Comparison of ENCODE assay signal across 28 cellular contexts in genomic region chr11:64457416-64458010, GRCh38.
"Had no signal": no experiment of that assay in that cellular context is flagged by ENCODE, and none has a peak within 500 bp of the region (broad histone marks: within the 10 kb centered on the region; RNA-seq: fewer than 3 reads in every experiment).

No MANE protein-coding gene starts in this region.

- DNase-seq: activated B cell treated with CpG ODN at 0.5 μM for 24 hours; activated CD4-positive, alpha-beta T cell treated with anti-CD3 and anti-CD28 coated beads for 1 hour; activated CD4-positive, alpha-beta T cell treated with anti-CD3 and anti-CD28 coated beads, Interleukin-2, amount 10 ng/mL, durations not matched to agents 24 days and 14 days; activated CD8-positive, alpha-beta memory T cell treated with anti-CD3 and anti-CD28 coated beads, Interleukin-2, amount 50 U/mL, for 4 hours; activated CD8-positive, alpha-beta T cell treated with anti-CD3 and anti-CD28 coated beads for 36 hours; activated naive CD4-positive, alpha-beta T cell; activated T-cell treated with anti-CD3 and anti-CD28 coated beads, Interleukin-2, amount 50 U/mL, for 72 hours; body of pancreas; Kasumi-1; KBM-7; NCI-H1105 treated with DMSO at 0.1 percent for 48 hours; NCI-H1436 treated with DMSO at 0.1 percent for 48 hours; NCI-H187; NCI-H2081; NCI-H510A treated with DMSO at 0.1 percent for 48 hours; NCI-H69; NK-92 treated with Interleukin-12 subunit alpha and Interleukin-12 subunit beta, amount 100 ng/mL, for 24 hours; OCI-M1; RPMI8226; T-cell; T-helper 2 cell; T1000 had no signal

- ATAC-seq: activated CD8-positive, alpha-beta T cell treated with anti-CD3 and anti-CD28 coated beads for 36 hours; activated T-cell treated with anti-CD3 and anti-CD28 coated beads, Interleukin-2, amount 50 U/mL, for 72 hours; body of pancreas; Panc1; Right ventricle myocardium inferior; T-cell had no signal

- H3K4me3 ChIP-seq: ascending aorta, body of pancreas, SK-N-MC had no signal

- H3K9me3 Mint-ChIP-seq: activated B cell treated with CpG ODN at 0.5 μM for 24 hours; activated CD4-positive, alpha-beta T cell treated with anti-CD3 and anti-CD28 coated beads, Interleukin-2, amount 10 ng/mL, durations not matched to agents 24 days and 14 days; activated CD8-positive, alpha-beta T cell treated with anti-CD3 and anti-CD28 coated beads for 36 hours; activated naive CD4-positive, alpha-beta T cell treated with anti-CD3 and anti-CD28 coated beads, Interleukin-2, amount 50 U/mL, for 24 hours; activated T-cell treated with anti-CD3 and anti-CD28 coated beads, Interleukin-2, amount 50 U/mL, for 72 hours; activated T-helper 2 cell treated with anti-CD3 and anti-CD28 coated beads, Interferon-gamma antibody, Interleukin-2, Interleukin-4, amounts not matched to agents 10 μg/mL and 5 μg/mL and 100 μg/mL, durations not matched to agents 14 hours and 24 hours and 36 hours; T-cell had no signal

- H3K4me1 Mint-ChIP-seq: activated B cell treated with CpG ODN at 0.5 μM for 24 hours; activated CD4-positive, alpha-beta T cell treated with anti-CD3 and anti-CD28 coated beads, Interleukin-2, amount 10 ng/mL, durations not matched to agents 24 days and 14 days; activated naive CD4-positive, alpha-beta T cell treated with anti-CD3 and anti-CD28 coated beads, Interleukin-2, amount 50 U/mL, for 24 hours had no signal

- H3K4me1 ChIP-seq: ascending aorta, body of pancreas had no signal

- H3K4me3 Mint-ChIP-seq: activated B cell treated with CpG ODN at 0.5 μM for 24 hours; activated CD4-positive, alpha-beta T cell treated with anti-CD3 and anti-CD28 coated beads, Interleukin-2, amount 10 ng/mL, durations not matched to agents 24 days and 14 days; activated CD8-positive, alpha-beta T cell treated with anti-CD3 and anti-CD28 coated beads for 36 hours; activated naive CD4-positive, alpha-beta T cell treated with anti-CD3 and anti-CD28 coated beads, Interleukin-2, amount 50 U/mL, for 24 hours; activated T-cell treated with anti-CD3 and anti-CD28 coated beads, Interleukin-2, amount 50 U/mL, for 72 hours; T-cell had no signal

- H3K27ac ChIP-seq: ascending aorta, body of pancreas, SK-N-MC had no signal

- H3K36me3 Mint-ChIP-seq: activated naive CD4-positive, alpha-beta T cell treated with anti-CD3 and anti-CD28 coated beads, Interleukin-2, amount 50 U/mL, for 24 hours; T-cell had no signal

- H3K27me3 ChIP-seq: ascending aorta, body of pancreas had no signal

- H3K27ac Mint-ChIP-seq: activated B cell treated with CpG ODN at 0.5 μM for 24 hours; activated CD4-positive, alpha-beta T cell treated with anti-CD3 and anti-CD28 coated beads, Interleukin-2, amount 10 ng/mL, durations not matched to agents 24 days and 14 days; activated CD8-positive, alpha-beta T cell treated with anti-CD3 and anti-CD28 coated beads for 36 hours; activated naive CD4-positive, alpha-beta T cell treated with anti-CD3 and anti-CD28 coated beads, Interleukin-2, amount 50 U/mL, for 24 hours; activated T-cell treated with anti-CD3 and anti-CD28 coated beads, Interleukin-2, amount 50 U/mL, for 72 hours; activated T-helper 2 cell treated with anti-CD3 and anti-CD28 coated beads, Interferon-gamma antibody, Interleukin-2, Interleukin-4, amounts not matched to agents 10 μg/mL and 5 μg/mL and 100 μg/mL, durations not matched to agents 14 hours and 24 hours and 36 hours; T-cell had no signal

- H3K36me3 ChIP-seq: ascending aorta had no signal

- H3K27me3 Mint-ChIP-seq: activated CD8-positive, alpha-beta T cell treated with anti-CD3 and anti-CD28 coated beads for 36 hours; activated naive CD4-positive, alpha-beta T cell treated with anti-CD3 and anti-CD28 coated beads, Interleukin-2, amount 50 U/mL, for 24 hours; T-cell had no signal

- H3K9me3 ChIP-seq: ascending aorta, body of pancreas had no signal
